ENCODE assay signal across 13 cellular contexts in genomic region chr9:106869028-106869427, GRCh38. TPM values are rescaled to one million over a fixed set of nuclear protein-coding genes. Genes with fewer than 3 reads are reported as not detected.
DNase-seq lines count a peak whose midpoint lies in the region; ATAC-seq, FAIRE-seq and TF ChIP-seq lines count a peak whose summit lies in the region.
"Had no signal": no experiment of that assay in that cellular context is flagged by ENCODE, and none has a peak within 500 bp of the region (broad histone marks: within the 10 kb centered on the region; RNA-seq: fewer than 3 reads in every experiment).

No MANE protein-coding gene starts in this region.

- H3K36me3 ChIP-seq in gastroesophageal sphincter (no peaks in the 10 kb centered on the region), neural progenitor cell (peaks cover 10% of the 10 kb centered on the region), testis (ENCODE audit: low read depth, missing control alignments) (no peaks in the 10 kb centered on the region)
- H3K36me3 ChIP-seq: Peyer's patch had no signal

- peaks cover 100% of the 10 kb centered on the region for H3K79me2 ChIP-seq in neural progenitor cell (ENCODE audit: low read depth)

- H3K4me3 Mint-ChIP-seq in WTC11 (no peak overlapping the region), neural progenitor cell (no peak overlapping the region)
- H3K4me3 Mint-ChIP-seq in naive thymus-derived CD8-positive, alpha-beta T cell, result no peak overlapping the region
- H3K4me3 Mint-ChIP-seq: activated naive CD8-positive, alpha-beta T cell treated with anti-CD3 and anti-CD28 coated beads for 36 hours had no signal

- H3K4me3 ChIP-seq in gastroesophageal sphincter (no peak overlapping the region), neural progenitor cell (no peak overlapping the region), testis (no peak overlapping the region)
- H3K4me3 ChIP-seq: Peyer's patch had no signal

- no peak for TF ChIP-seq EP300 in gastroesophageal sphincter (IDR thresholded peaks at IDR 0.05)

- H3K9ac ChIP-seq in neural progenitor cell, result no peak overlapping the region

- H3K27ac ChIP-seq in gastroesophageal sphincter, result peak overlapping the region; percentile 71 to 76 (median 76)
- H3K27ac ChIP-seq in neural progenitor cell, result peak overlapping the region; percentile 26
- H3K27ac ChIP-seq in testis, result peak overlapping the region; percentile 18 to 53

- no peak for TF ChIP-seq POLR2A in gastroesophageal sphincter (IDR thresholded peaks at IDR 0.05)
- no peak for TF ChIP-seq POLR2A in testis (IDR thresholded peaks at IDR 0.05)

- H3K36me3 Mint-ChIP-seq in WTC11, result peaks cover 38% of the 10 kb centered on the region
- peaks cover 81% of the 10 kb centered on the region for H3K36me3 Mint-ChIP-seq in neural progenitor cell
- peaks cover 0 to 12% (median 2%) of the 10 kb centered on the region in 3 donors for H3K36me3 Mint-ChIP-seq in naive thymus-derived CD8-positive, alpha-beta T cell
- H3K36me3 Mint-ChIP-seq: activated naive CD8-positive, alpha-beta T cell treated with anti-CD3 and anti-CD28 coated beads for 36 hours; CD4-positive, alpha-beta memory T cell had no signal

- H3K9me3 Mint-ChIP-seq in WTC11 (peaks cover 3% of the 10 kb centered on the region; the same call in 1 of the 2 replicates), neural progenitor cell (peaks cover 54% of the 10 kb centered on the region)
- peaks cover 0 to 3% (median 0%) of the 10 kb centered on the region in 9 donors for H3K9me3 Mint-ChIP-seq in naive thymus-derived CD8-positive, alpha-beta T cell
- H3K9me3 Mint-ChIP-seq: activated naive CD8-positive, alpha-beta T cell treated with anti-CD3 and anti-CD28 coated beads for 36 hours had no signal

- peak overlapping the region; percentile 96 for H3K4me2 ChIP-seq in neural progenitor cell

- intact Hi-C loops in testis (cut with DNase I; ENCODE audit: low total_unique reads), result loop anchor here (10.0 kb wide), 1 partner anchor 56 kb away; no protein-coding TSS in a partner anchor

- POLR2A ChIA-PET in WTC11 (lab: Charles Lee), result interaction anchor here (0.6 kb wide), 1 partner anchor 234 kb away, joined by 4 read pairs; no protein-coding TSS in a partner anchor
- POLR2A ChIA-PET in naive thymus-derived CD8-positive, alpha-beta T cell (lab: Charles Lee), result no interaction called here

- H3K9me3 ChIP-seq in gastroesophageal sphincter (no peaks in the 10 kb centered on the region), neural progenitor cell (ENCODE audit: low read depth) (no peaks in the 10 kb centered on the region), testis (no peaks in the 10 kb centered on the region)
- H3K9me3 ChIP-seq: Peyer's patch had no signal

- peaks cover 36 to 94% (median 40%) of the 10 kb centered on the region in 3 donors for H3K4me1 ChIP-seq in gastroesophageal sphincter
- peaks cover 88% of the 10 kb centered on the region for H3K4me1 ChIP-seq in neural progenitor cell
- H3K4me1 ChIP-seq in testis, result peaks cover 32% of the 10 kb centered on the region

- no peak overlapping the region for H2AFZ ChIP-seq in neural progenitor cell (replicated peaks)

- H3K27me3 Mint-ChIP-seq in WTC11 (ENCODE audit: low read depth) (no peaks in the 10 kb centered on the region), neural progenitor cell (ENCODE audit: insufficient read depth, low read depth) (peaks cover 6% of the 10 kb centered on the region)
- peaks cover 10 to 37% (median 26%) of the 10 kb centered on the region in 5 donors for H3K27me3 Mint-ChIP-seq in naive thymus-derived CD8-positive, alpha-beta T cell

- no peak for FAIRE-seq in RCC 7860 (lab: Jason Lieb, UNC)

- H3K4me1 Mint-ChIP-seq in WTC11 (peaks cover 96% of the 10 kb centered on the region), neural progenitor cell (peaks cover 21% of the 10 kb centered on the region)
- peaks cover 0 to 11% (median 3%) of the 10 kb centered on the region in 4 donors for H3K4me1 Mint-ChIP-seq in naive thymus-derived CD8-positive, alpha-beta T cell
- H3K4me1 Mint-ChIP-seq: activated naive CD8-positive, alpha-beta T cell treated with anti-CD3 and anti-CD28 coated beads for 36 hours had no signal

- H3K27ac Mint-ChIP-seq in WTC11, result peak overlapping the region; percentile 86
- no peak overlapping the region for H3K27ac Mint-ChIP-seq in neural progenitor cell
- H3K27ac Mint-ChIP-seq in naive thymus-derived CD8-positive, alpha-beta T cell, result no peak overlapping the region
- H3K27ac Mint-ChIP-seq: activated naive CD8-positive, alpha-beta T cell treated with anti-CD3 and anti-CD28 coated beads for 36 hours; CD4-positive, alpha-beta memory T cell had no signal

- DNase-seq in WTC11 (ENCODE audit: low spot score) (no peak), neural progenitor cell (ENCODE audit: low spot score) (no peak), testis (no peak), RCC 7860 (ENCODE audit: low spot score) (no peak)
- DNase-seq in naive thymus-derived CD8-positive, alpha-beta T cell, result no peak
- DNase-seq: activated naive CD8-positive, alpha-beta T cell treated with anti-CD3 and anti-CD28 coated beads for 36 hours; CD4-positive, alpha-beta memory T cell; NCI-H446 treated with DMSO at 0.1 percent for 48 hours; stimulated activated CD4-positive, alpha-beta T cell treated with anti-CD3 and anti-CD28 coated beads, Interleukin-12 subunit alpha, Interleukin-12 subunit beta, amount 100 ng/mL, for 4 hours had no signal

- no peak for ATAC-seq in WTC11
- ATAC-seq in gastroesophageal sphincter, result peak; percentile 55
- ATAC-seq in HG02884 (IDR thresholded peaks at IDR 0.05; ENCODE audit: unreplicated experiment), result no peak
- ATAC-seq in naive thymus-derived CD8-positive, alpha-beta T cell, result no peak
- no peak for ATAC-seq in GM18873 (IDR thresholded peaks at IDR 0.05; ENCODE audit: low FRiP score, unreplicated experiment)

- H3F3A ChIP-seq in neural progenitor cell (ENCODE audit: low read depth), result peaks cover 25% of the 10 kb centered on the region

- no peaks in the 10 kb centered on the region for H3K27me3 ChIP-seq in gastroesophageal sphincter
- H3K27me3 ChIP-seq in neural progenitor cell, result no peaks in the 10 kb centered on the region
- no peaks in the 10 kb centered on the region for H3K27me3 ChIP-seq in testis
- H3K27me3 ChIP-seq: Peyer's patch had no signal

- H4K20me1 ChIP-seq in neural progenitor cell (ENCODE audit: low read depth), result peaks cover 80% of the 10 kb centered on the region

- CTCF ChIA-PET in WTC11 (lab: Charles Lee), result no interaction called here

- TF ChIP-seq CTCF in WTC11 (IDR thresholded peaks at IDR 0.05) (no peak), gastroesophageal sphincter (IDR thresholded peaks at IDR 0.05) (no peak), neural progenitor cell (IDR thresholded peaks at IDR 0.05) (no peak), testis (IDR thresholded peaks at IDR 0.05) (no peak)

- WGBS in gastroesophageal sphincter (ENCODE audit: low coverage in 1 of 2), 2 donors, result 15% methylated on average over 2 of the region's 2 CpGs; no CpG with 5 or more reads in 1 of the 2 donors
- WGBS in testis, 2 donors, result 43 to 50% methylated on average over 2 of the region's 2 CpGs

TF ChIP-seq in WTC11, 78 proteins besides CTCF, POLR2A, EP300 and RAD21 (continues in another document):
- TF ChIP-seq ZNF281 (CRISPR knock-in tag; IDR thresholded peaks at IDR 0.05), result no peak
- TF ChIP-seq NR2C2 (CRISPR knock-in tag; IDR thresholded peaks at IDR 0.05), result no peak
- TF ChIP-seq MLX (CRISPR knock-in tag; IDR thresholded peaks at IDR 0.05), result no peak
- TF ChIP-seq RELA (CRISPR knock-in tag; IDR thresholded peaks at IDR 0.05; ENCODE audit: borderline replicate concordance), result no peak
- no peak for TF ChIP-seq SOX15 (CRISPR knock-in tag; IDR thresholded peaks at IDR 0.05)
- no peak for TF ChIP-seq ZNF512 (CRISPR knock-in tag; IDR thresholded peaks at IDR 0.05; ENCODE audit: borderline replicate concordance)

RNA-seq across cellular contexts. Expression of gene ZNF462, which starts 6.1 kb away (rescaled TPM):
- total RNA-seq in WTC11 (2021), result 101 to 121 TPM (median 103 TPM) in 3 replicates
- total RNA-seq in gastroesophageal sphincter, result 10 to 100 TPM; 19.1 to 57.9 (median 35.6) TPM
- 81.8 and 93.4 TPM in 2 replicates for total RNA-seq in neural progenitor cell (ENCODE audit: low replicate concordance)
- 10 to 100 TPM; 53.2 to 61.6 TPM for total RNA-seq in testis
- 31.5 TPM for polyA plus RNA-seq in testis (ENCODE audit: insufficient read depth, low read depth, low replicate concordance)
- not detected for total RNA-seq in naive thymus-derived CD8-positive, alpha-beta T cell
- not detected for polyA plus RNA-seq in naive thymus-derived CD8-positive, alpha-beta T cell

Comparison
In these comparisons a context has a peak if more than half of its experiments do, and no peak if none do; other contexts are left out.
1. RNA of gene ZNF462, which starts 6.1 kb away (total RNA-seq): 101 to 121 TPM in WTC11, 81.8 to 93.4 TPM in neural progenitor cell, 53.2 to 61.6 TPM in testis and 19.1 to 57.9 TPM in gastroesophageal sphincter; not detected in naive thymus-derived CD8-positive, alpha-beta T cell; every median in the first group is over 10 times any median in the second.
2. Peak in every context shown above with its lines, with median percentiles within 50 percentile points of each other: H3K27ac ChIP-seq.